1 cellular context compared by ENCODE assay signal in genomic region chr16:47625115-47625567, GRCh38.
A peak's percentile ranks its signal among the peaks of the same experiment; 100 is the strongest.
TF ChIP-seq lines count a peak whose summit lies in the region.

No MANE protein-coding gene starts in this region.

TF ChIP-seq in K562, 482 proteins besides CTCF, POLR2A, EP300 and RAD21 (continued from another document and continues in another):
- TF ChIP-seq GMEB1 (CRISPR knock-in tag; IDR thresholded peaks at IDR 0.05) (no peak), ZFP1 (CRISPR knock-in tag; IDR thresholded peaks at IDR 0.05) (no peak), ZNF655 (CRISPR knock-in tag; IDR thresholded peaks at IDR 0.05) (no peak), FOXM1 (IDR thresholded peaks at IDR 0.05; ENCODE audit: low read depth) (peak; percentile 62), FOXM1 (CRISPR knock-in tag; IDR thresholded peaks at IDR 0.05; ENCODE audit: low read depth) (no peak), TBL1XR1 (IDR thresholded peaks at IDR 0.05; ENCODE audit: low read length in 2 of 2) (no peak), ZNF318 (IDR thresholded peaks at IDR 0.05; ENCODE audit: borderline replicate concordance in 1 of 2, low read depth in 1 of 2) (no peak), ETV1 (tag; conservative IDR thresholded peaks at IDR 0.05; ENCODE audit: low read depth) (no peak), ZNF668 (CRISPR knock-in tag; IDR thresholded peaks at IDR 0.05) (no peak), ZNF282 (CRISPR knock-in tag; IDR thresholded peaks at IDR 0.05) (no peak), RBBP5 (IDR thresholded peaks at IDR 0.05; ENCODE audit: borderline replicate concordance, insufficient read depth, low read length, poor library complexity, severe bottlenecking) (no peak), ZBTB1 (CRISPR knock-in tag; IDR thresholded peaks at IDR 0.05; ENCODE audit: borderline replicate concordance, low read depth) (no peak), RBM17 (IDR thresholded peaks at IDR 0.05; ENCODE audit: borderline replicate concordance, low read depth, low read length) (no peak), ZNF384 (IDR thresholded peaks at IDR 0.05; ENCODE audit: low read depth, low read length) (no peak), SMARCC2 (IDR thresholded peaks at IDR 0.05; ENCODE audit: low read depth) (peak; percentile 88), CC2D1A (IDR thresholded peaks at IDR 0.05) (peak; percentile 56; the same call in 1 of the 2 replicates), NCOR1 (IDR thresholded peaks at IDR 0.05) (peak; percentile 87), TGIF2 (CRISPR knock-in tag; IDR thresholded peaks at IDR 0.05) (no peak), E2F1 (CRISPR knock-in tag; IDR thresholded peaks at IDR 0.05) (no peak), TAL1 (IDR thresholded peaks at IDR 0.05) (peak; percentile 88), SMARCB1 (IDR thresholded peaks at IDR 0.05; ENCODE audit: insufficient read length, low read depth) (no peak), ZNF436 (CRISPR knock-in tag; IDR thresholded peaks at IDR 0.05) (no peak), ZNF766 (CRISPR knock-in tag; conservative IDR thresholded peaks at IDR 0.05) (peak; percentile 70; the same call in 1 of the 2 replicates), POLR3G (IDR thresholded peaks at IDR 0.05; ENCODE audit: extremely low read depth, insufficient read length, insufficient replicate concordance) (no peak), PYGO2 (tag; IDR thresholded peaks at IDR 0.05) (no peak), RB1 (IDR thresholded peaks at IDR 0.05; ENCODE audit: low read depth) (0 out of 2 replicates have a peak, but pooled peaks have one; percentile 42), MEF2D (tag; conservative IDR thresholded peaks at IDR 0.05; ENCODE audit: low read depth) (no peak), ZNF3 (CRISPR knock-in tag; IDR thresholded peaks at IDR 0.05) (no peak), LARP7 (IDR thresholded peaks at IDR 0.05) (no peak), SREBF2 (CRISPR knock-in tag; IDR thresholded peaks at IDR 0.05) (no peak), SRSF7 (optimal IDR thresholded peaks at IDR 0.05; ENCODE audit: low read depth, low read length) (no peak)
- TF ChIP-seq, protein P1, sequence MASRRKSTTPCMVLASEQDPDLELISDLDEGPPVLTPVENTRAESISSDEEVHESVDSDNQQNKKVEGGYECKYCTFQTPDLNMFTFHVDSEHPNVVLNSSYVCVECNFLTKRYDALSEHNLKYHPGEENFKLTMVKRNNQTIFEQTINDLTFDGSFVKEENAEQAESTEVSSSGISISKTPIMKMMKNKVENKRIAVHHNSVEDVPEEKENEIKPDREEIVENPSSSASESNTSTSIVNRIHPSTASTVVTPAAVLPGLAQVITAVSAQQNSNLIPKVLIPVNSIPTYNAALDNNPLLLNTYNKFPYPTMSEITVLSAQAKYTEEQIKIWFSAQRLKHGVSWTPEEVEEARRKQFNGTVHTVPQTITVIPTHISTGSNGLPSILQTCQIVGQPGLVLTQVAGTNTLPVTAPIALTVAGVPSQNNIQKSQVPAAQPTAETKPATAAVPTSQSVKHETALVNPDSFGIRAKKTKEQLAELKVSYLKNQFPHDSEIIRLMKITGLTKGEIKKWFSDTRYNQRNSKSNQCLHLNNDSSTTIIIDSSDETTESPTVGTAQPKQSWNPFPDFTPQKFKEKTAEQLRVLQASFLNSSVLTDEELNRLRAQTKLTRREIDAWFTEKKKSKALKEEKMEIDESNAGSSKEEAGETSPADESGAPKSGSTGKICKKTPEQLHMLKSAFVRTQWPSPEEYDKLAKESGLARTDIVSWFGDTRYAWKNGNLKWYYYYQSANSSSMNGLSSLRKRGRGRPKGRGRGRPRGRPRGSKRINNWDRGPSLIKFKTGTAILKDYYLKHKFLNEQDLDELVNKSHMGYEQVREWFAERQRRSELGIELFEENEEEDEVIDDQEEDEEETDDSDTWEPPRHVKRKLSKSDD (conservative IDR thresholded peaks at IDR 0.05; ENCODE audit: low read length), result no peak
- TF ChIP-seq, protein P2, sequence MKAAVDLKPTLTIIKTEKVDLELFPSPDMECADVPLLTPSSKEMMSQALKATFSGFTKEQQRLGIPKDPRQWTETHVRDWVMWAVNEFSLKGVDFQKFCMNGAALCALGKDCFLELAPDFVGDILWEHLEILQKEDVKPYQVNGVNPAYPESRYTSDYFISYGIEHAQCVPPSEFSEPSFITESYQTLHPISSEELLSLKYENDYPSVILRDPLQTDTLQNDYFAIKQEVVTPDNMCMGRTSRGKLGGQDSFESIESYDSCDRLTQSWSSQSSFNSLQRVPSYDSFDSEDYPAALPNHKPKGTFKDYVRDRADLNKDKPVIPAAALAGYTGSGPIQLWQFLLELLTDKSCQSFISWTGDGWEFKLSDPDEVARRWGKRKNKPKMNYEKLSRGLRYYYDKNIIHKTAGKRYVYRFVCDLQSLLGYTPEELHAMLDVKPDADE (conservative IDR thresholded peaks at IDR 0.05; ENCODE audit: control insufficient read depth, low read depth, low read length), result no peak
- TF ChIP-seq, protein P3, sequence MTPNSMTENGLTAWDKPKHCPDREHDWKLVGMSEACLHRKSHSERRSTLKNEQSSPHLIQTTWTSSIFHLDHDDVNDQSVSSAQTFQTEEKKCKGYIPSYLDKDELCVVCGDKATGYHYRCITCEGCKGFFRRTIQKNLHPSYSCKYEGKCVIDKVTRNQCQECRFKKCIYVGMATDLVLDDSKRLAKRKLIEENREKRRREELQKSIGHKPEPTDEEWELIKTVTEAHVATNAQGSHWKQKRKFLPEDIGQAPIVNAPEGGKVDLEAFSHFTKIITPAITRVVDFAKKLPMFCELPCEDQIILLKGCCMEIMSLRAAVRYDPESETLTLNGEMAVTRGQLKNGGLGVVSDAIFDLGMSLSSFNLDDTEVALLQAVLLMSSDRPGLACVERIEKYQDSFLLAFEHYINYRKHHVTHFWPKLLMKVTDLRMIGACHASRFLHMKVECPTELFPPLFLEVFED (CRISPR knock-in tag; conservative IDR thresholded peaks at IDR 0.05), result no peak
